17 cellular contexts compared by ENCODE assay signal in the genomic region with DNA sequence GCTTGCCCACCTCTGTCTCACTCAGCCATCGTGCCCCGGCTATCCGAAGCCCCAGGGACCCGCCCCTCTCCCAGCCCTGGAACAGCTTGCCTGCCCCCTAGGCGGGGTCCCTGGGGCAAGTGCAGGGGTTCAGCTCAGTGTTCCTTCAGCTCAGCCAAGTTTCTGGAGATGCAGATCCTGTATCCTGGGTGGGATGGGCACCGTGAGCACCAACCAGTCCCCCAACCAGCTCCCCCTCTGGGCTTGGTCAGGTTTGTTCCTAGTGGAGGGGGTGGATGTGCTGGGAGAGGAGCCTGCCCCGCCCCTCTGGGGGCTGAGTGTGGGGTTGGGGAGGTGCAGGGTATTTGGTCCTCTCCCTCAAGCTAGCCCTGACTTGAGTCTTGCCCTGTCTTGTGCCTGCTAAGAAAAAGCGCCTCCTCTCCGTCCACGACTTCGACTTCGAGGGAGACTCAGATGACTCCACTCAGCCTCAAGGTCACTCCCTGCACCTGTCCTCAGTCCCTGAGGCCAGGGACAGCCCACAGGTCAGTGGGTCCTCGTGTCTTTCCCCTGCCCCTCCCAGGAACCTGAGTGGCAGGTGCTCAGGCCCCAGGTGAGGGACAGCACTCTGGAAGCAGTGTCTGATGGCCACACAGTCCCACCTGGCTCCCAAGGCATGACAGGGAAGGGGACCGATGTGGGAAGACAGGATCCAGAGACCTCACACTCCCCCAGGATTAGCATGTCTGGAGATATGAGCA. TPM values are rescaled to one million over a fixed set of nuclear protein-coding genes. Genes with fewer than 3 reads are reported as not detected.
DNase-seq lines count a peak whose midpoint lies in the region; ATAC-seq and TF ChIP-seq lines count a peak whose summit lies in the region.
"Had no signal": no experiment of that assay in that cellular context is flagged by ENCODE, and none has a peak within 500 bp of the region (broad histone marks: within the 10 kb centered on the region; RNA-seq: fewer than 3 reads in every experiment).

No MANE protein-coding gene starts in this region.

- no peak overlapping the region for H3K4ac ChIP-seq in trophoblast cell (ENCODE audit: low read depth, low read length)

- H2BK12ac ChIP-seq in trophoblast cell (ENCODE audit: low read length): no peak overlapping the region

- no peak overlapping the region for H4K8ac ChIP-seq in trophoblast cell (ENCODE audit: low read depth, low read length)

- 100% methylated on average over 3 of the region's 14 CpGs; no CpG with 5 or more reads in 1 of the 2 donors for WGBS in gastroesophageal sphincter (ENCODE audit: low coverage in 1 of 2), 2 donors
- no CpG with 5 or more reads among the region's 14 CpGs for WGBS in trophoblast cell (ENCODE audit: extremely low coverage, insufficient coverage, insufficient read length)
- WGBS in body of pancreas, 2 donors: 69 to 85% methylated on average over 13 of the region's 14 CpGs

- no peak overlapping the region for H2AFZ ChIP-seq in trophoblast cell (ENCODE audit: insufficient read depth, low read length, poor library complexity)
- H2AFZ ChIP-seq: GM23338 had no signal

- H3K79me1 ChIP-seq in trophoblast cell (ENCODE audit: low read length): no peaks in the 10 kb centered on the region

- no peak overlapping the region for H3K27ac Mint-ChIP-seq in stimulated activated memory B cell treated with anti-CD40 and anti-IgM and Interleukin-4, amounts not matched to agents 10 μg/mL and 1 μg/mL and 100 μg/mL, for 72 hours
- H3K27ac Mint-ChIP-seq: GM23338 had no signal

- H3K9me3 Mint-ChIP-seq in stimulated activated memory B cell treated with anti-CD40 and anti-IgM and Interleukin-4, amounts not matched to agents 10 μg/mL and 1 μg/mL and 100 μg/mL, for 72 hours: peaks cover 14% of the 10 kb centered on the region
- H3K9me3 Mint-ChIP-seq: GM23338 had no signal

- no TSS peak for BruUV-seq in Panc1 (replicated peaks; lab: Mats Ljungman, UMichigan)

- H3K9ac ChIP-seq in trophoblast cell (ENCODE audit: low read length): no peak overlapping the region

- H3K4me1 ChIP-seq in Panc1 (ENCODE audit: control insufficient read depth, insufficient read depth, low read length) (no peaks in the 10 kb centered on the region), gastroesophageal sphincter (peaks cover 0 to 9% (median 0%) of the 10 kb centered on the region in 3 donors), trophoblast cell (ENCODE audit: control insufficient read depth in 1 of 2, insufficient read depth in 2 of 2, low read length in 2 of 2) (peaks cover under 1 to 1% of the 10 kb centered on the region in 2 experiments), ascending aorta (no peaks in the 10 kb centered on the region), body of pancreas (no peaks in the 10 kb centered on the region)
- H3K4me1 ChIP-seq: Caco-2 had no signal

- TF ChIP-seq POLR2A in gastroesophageal sphincter (IDR thresholded peaks at IDR 0.05) (no peak), body of pancreas (IDR thresholded peaks at IDR 0.05) (no peak)

- POLR2A ChIA-PET in Panc1 (lab: Charles Lee): no interaction called here
- POLR2A ChIA-PET in RWPE1 (lab: Yijun Ruan, JAX; ENCODE audit: low non-redundant PET): interaction anchor here (0.6 kb wide), 1 partner anchor 56 kb away, joined by 3 read pairs; no protein-coding TSS in a partner anchor

- H3K4me3 ChIP-seq in Panc1 (ENCODE audit: low read depth in 2 of 2, low read length in 2 of 2) (no peak overlapping the region), gastroesophageal sphincter (no peak overlapping the region), trophoblast cell (ENCODE audit: low read depth, low read length) (no peak overlapping the region), ascending aorta (no peak overlapping the region), body of pancreas (no peak overlapping the region)
- H3K4me3 ChIP-seq: GM23338 had no signal

- H2BK5ac ChIP-seq in trophoblast cell (ENCODE audit: low read depth, low read length, poor library complexity): no peak overlapping the region

- H4K91ac ChIP-seq in trophoblast cell (ENCODE audit: low read depth, low read length): no peak overlapping the region

- H3K36me3 ChIP-seq in Panc1 (ENCODE audit: control insufficient read depth, insufficient read depth, low read length) (no peaks in the 10 kb centered on the region), gastroesophageal sphincter (no peaks in the 10 kb centered on the region), trophoblast cell (ENCODE audit: control insufficient read depth in 1 of 2, insufficient read depth in 2 of 2, low read length in 2 of 2) (no peaks in the 10 kb centered on the region), ascending aorta (no peaks in the 10 kb centered on the region), body of pancreas (replicated peaks in 1 of 2; ENCODE audit: insufficient read depth in 1 of 2, low read depth in 2 of 2) (no peaks in the 10 kb centered on the region)

- CTCF ChIA-PET in Panc1 (lab: Charles Lee) (interaction anchor here (0.5 kb wide), 1 partner anchor 28 kb away, joined by 3 read pairs; no protein-coding TSS in a partner anchor), RWPE1 (lab: Yijun Ruan, JAX) (no interaction called here)

- no peaks in the 10 kb centered on the region for H3K79me2 ChIP-seq in trophoblast cell (ENCODE audit: control insufficient read depth, insufficient read depth, low read length, poor library complexity)

- no peak overlapping the region for H3K18ac ChIP-seq in trophoblast cell (ENCODE audit: low read length)

- no peak overlapping the region for H2AK5ac ChIP-seq in trophoblast cell (ENCODE audit: low read length)

- H3K36me3 Mint-ChIP-seq in stimulated activated memory B cell treated with anti-CD40 and anti-IgM and Interleukin-4, amounts not matched to agents 10 μg/mL and 1 μg/mL and 100 μg/mL, for 72 hours: no peaks in the 10 kb centered on the region
- H3K36me3 Mint-ChIP-seq: CD8-positive, alpha-beta memory T cell had no signal

- peak overlapping the region; percentile 85 for H3K23ac ChIP-seq in trophoblast cell (ENCODE audit: low read length)

- H3K4me2 ChIP-seq in trophoblast cell (ENCODE audit: low read length): no peak overlapping the region
- H3K4me2 ChIP-seq: GM23338 had no signal

- ATAC-seq in Panc1 (0 out of 2 replicates have a peak, but pooled peaks have one; percentile 12), gastroesophageal sphincter (peak; percentile 36), GM19324 (IDR thresholded peaks at IDR 0.05; ENCODE audit: low FRiP score, unreplicated experiment) (no peak), body of pancreas (no peak)
- ATAC-seq in stimulated activated memory B cell treated with anti-CD40 and anti-IgM and Interleukin-4, amounts not matched to agents 10 μg/mL and 1 μg/mL and 100 μg/mL, for 72 hours: peak; percentile 28
- ATAC-seq: GM23338 had no signal

- H3K9me3 ChIP-seq in Panc1 (ENCODE audit: control insufficient read depth, insufficient read depth, low read depth, low read length) (no peaks in the 10 kb centered on the region), gastroesophageal sphincter (no peaks in the 10 kb centered on the region), trophoblast cell (ENCODE audit: insufficient read depth, low read depth, low read length) (peaks cover 5% of the 10 kb centered on the region), ascending aorta (no peaks in the 10 kb centered on the region), body of pancreas (no peaks in the 10 kb centered on the region)
- H3K9me3 ChIP-seq: Caco-2 had no signal

- H3K4me3 Mint-ChIP-seq in stimulated activated memory B cell treated with anti-CD40 and anti-IgM and Interleukin-4, amounts not matched to agents 10 μg/mL and 1 μg/mL and 100 μg/mL, for 72 hours: no peak overlapping the region
- H3K4me3 Mint-ChIP-seq: CD8-positive, alpha-beta memory T cell; GM23338 had no signal

- H4K12ac ChIP-seq in trophoblast cell (ENCODE audit: low read depth, low read length): no peak overlapping the region

- TF ChIP-seq CTCF in Panc1 (IDR thresholded peaks at IDR 0.05) (no peak), gastroesophageal sphincter (IDR thresholded peaks at IDR 0.05) (no peak), ascending aorta (IDR thresholded peaks at IDR 0.05) (no peak), RWPE1 (conservative IDR thresholded peaks at IDR 0.05; ENCODE audit: low read depth) (no peak), body of pancreas (IDR thresholded peaks at IDR 0.05) (no peak)

- intact Hi-C loops in Panc1 (cut with micrococcal nuclease; ENCODE audit: unreplicated experiment) (no loop called here), ascending aorta (cut with DNase I) (loop anchor here (10.0 kb wide), 1 partner anchor 255 kb away; no protein-coding TSS in a partner anchor), body of pancreas (cut with DNase I) (loop anchor here (5.0 kb wide), 1 partner anchor 48 kb away; the partner anchor contains the start of gene PRLH)

- H3K14ac ChIP-seq in trophoblast cell (ENCODE audit: low read length): no peak overlapping the region

- in situ Hi-C loops in Panc1 (cut with HindIII; ENCODE audit: low pct_unique_long_range_greater_than_20kb, low sequenced_read_pairs): no loop called here

- TF ChIP-seq EP300 in gastroesophageal sphincter (IDR thresholded peaks at IDR 0.05): no peak

- H3K27me3 ChIP-seq in Panc1 (ENCODE audit: control insufficient read depth, insufficient read depth, low read length) (no peaks in the 10 kb centered on the region), gastroesophageal sphincter (no peaks in the 10 kb centered on the region), trophoblast cell (ENCODE audit: insufficient read depth, low read length) (no peaks in the 10 kb centered on the region), ascending aorta (no peaks in the 10 kb centered on the region), body of pancreas (no peaks in the 10 kb centered on the region)

- H2BK120ac ChIP-seq in trophoblast cell (ENCODE audit: insufficient read depth, low read length, poor library complexity): no peak overlapping the region

- H3K4me1 Mint-ChIP-seq in stimulated activated memory B cell treated with anti-CD40 and anti-IgM and Interleukin-4, amounts not matched to agents 10 μg/mL and 1 μg/mL and 100 μg/mL, for 72 hours: peaks cover 5% of the 10 kb centered on the region
- H3K4me1 Mint-ChIP-seq: CD8-positive, alpha-beta memory T cell; GM23338 had no signal

- no peaks in the 10 kb centered on the region for H3K27me3 Mint-ChIP-seq in stimulated activated memory B cell treated with anti-CD40 and anti-IgM and Interleukin-4, amounts not matched to agents 10 μg/mL and 1 μg/mL and 100 μg/mL, for 72 hours
- H3K27me3 Mint-ChIP-seq: CD8-positive, alpha-beta memory T cell had no signal

- DNase-seq in Panc1 (ENCODE audit: low read depth, low spot score) (no peak), trophoblast cell (no peak), ascending aorta (ENCODE audit: low spot score in 2 of 2) (no peak), RWPE1 (ENCODE audit: low spot score) (no peak), body of pancreas (no peak)
- DNase-seq: Caco-2, DND-41, GDM1, H7 had no signal

- H3K27ac ChIP-seq in Panc1 (ENCODE audit: low read length) (no peak overlapping the region), gastroesophageal sphincter (no peak overlapping the region), trophoblast cell (ENCODE audit: low read depth, low read length) (no peak overlapping the region), ascending aorta (no peak overlapping the region), RWPE1 (no peak overlapping the region), body of pancreas (no peak overlapping the region)

RNA-seq across cellular contexts. Expression of gene MLPH, which starts 32.6 kb away (rescaled TPM):
- total RNA-seq in Panc1 (2021; ENCODE audit: unreplicated experiment) (60.2 TPM), gastroesophageal sphincter (10 to 100 TPM in 2 of 4 donors, 1 to 10 TPM in 2; 1.8 to 13.8 (median 10.8) TPM), ascending aorta (91.0 TPM), body of pancreas (10 to 100 TPM; 30.3 to 64.3 TPM)
- polyA plus RNA-seq in Panc1 (2012; ENCODE audit: insufficient read length): 42.9 TPM
- polyA plus RNA-seq in trophoblast cell (2013): 3.8 and 4.1 TPM in 2 replicates
- total RNA-seq: A673; Caco-2; CD8-positive, alpha-beta memory T cell; HT1080 had no signal
- polyA plus RNA-seq: CD8-positive, alpha-beta memory T cell had no signal

RNA-seq across cellular contexts. Expression of gene PRLH, which starts 46.7 kb away (rescaled TPM):
- total RNA-seq in Panc1 (2021; ENCODE audit: unreplicated experiment) (not detected), gastroesophageal sphincter (not detected), ascending aorta (not detected), body of pancreas (not detected)
- not detected for polyA plus RNA-seq in Panc1 (2012; ENCODE audit: insufficient read length)
- polyA plus RNA-seq in trophoblast cell (2013): not detected in 2 replicates
- total RNA-seq: A673; Caco-2; CD8-positive, alpha-beta memory T cell; GM23338; H7; HT1080 had no signal
- polyA plus RNA-seq: BJ; CD8-positive, alpha-beta memory T cell; GM23338 had no signal

Comparison
In these comparisons a context has a peak if more than half of its experiments do, and no peak if none do; other contexts are left out.
1. ATAC-seq: peak in Panc1 (single experiment), gastroesophageal sphincter (single experiment) and stimulated activated memory B cell treated with anti-CD40 and anti-IgM and Interleukin-4, amounts not matched to agents 10 μg/mL and 1 μg/mL and 100 μg/mL, for 72 hours (single experiment); none in GM19324 (single experiment) and body of pancreas (single experiment).